Comparison of ENCODE assay signal across 8 cellular contexts in the genomic region with DNA sequence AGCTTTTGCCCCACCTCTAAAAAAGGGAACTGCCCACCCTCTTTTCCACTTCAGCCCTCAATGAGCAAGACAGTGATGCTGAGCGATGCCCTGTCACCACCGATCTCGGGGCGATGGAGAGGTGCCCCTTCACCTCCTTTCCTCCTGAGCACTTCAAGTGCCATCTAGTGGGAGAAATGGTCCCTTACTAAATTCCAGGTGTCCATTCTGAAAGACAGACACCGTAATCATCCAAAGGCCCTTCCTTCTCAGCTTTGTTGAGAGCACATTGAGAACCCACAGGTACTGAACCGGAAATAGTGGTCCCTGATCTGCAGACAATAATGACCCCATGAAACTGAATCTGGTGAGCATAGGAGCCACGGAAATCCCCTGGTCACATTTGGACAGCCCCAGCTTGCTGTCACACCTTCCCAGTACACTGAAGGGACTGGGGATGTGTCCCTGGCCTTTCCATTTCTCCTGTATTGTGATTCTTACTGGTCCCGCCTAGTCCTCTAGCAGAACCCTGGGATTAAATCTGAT. TPM values are rescaled to one million over a fixed set of nuclear protein-coding genes. Genes with fewer than 3 reads are reported as not detected.
DNase-seq lines count a peak whose midpoint lies in the region; ATAC-seq and TF ChIP-seq lines count a peak whose summit lies in the region.

No MANE protein-coding gene starts in this region.

- peaks cover 0 to 6% of the 10 kb centered on the region in 2 donors for H3K4me1 ChIP-seq in right atrium auricular region

- peak overlapping the region; percentile 9 to 15 for H3K4me3 Mint-ChIP-seq in effector memory CD8-positive, alpha-beta T cell
- H3K4me3 Mint-ChIP-seq in neural crest cell: no peak overlapping the region

- no peak for DNase-seq in right atrium auricular region (ENCODE audit: low spot score)
- no peak for DNase-seq in left ventricle myocardium superior
- DNase-seq in H7: peak; percentile 68
- peak; percentile 26 to 64 for DNase-seq in Kasumi-1 (lab: John Stamatoyannopoulos, UW)
- peak; percentile 28 to 35 (median 28) for DNase-seq in effector memory CD8-positive, alpha-beta T cell
- DNase-seq in neural crest cell (ENCODE audit: low read depth, low spot score): no peak
- no peak for DNase-seq in DMS153 treated with DMSO at 0.1 percent for 48 hours (lab: John Stamatoyannopoulos, UW; ENCODE audit: unreplicated experiment)

- TF ChIP-seq CTCF in right atrium auricular region (IDR thresholded peaks at IDR 0.05): peak; percentile 23 to 60
- peak; percentile 83 for TF ChIP-seq CTCF in VCaP (conservative IDR thresholded peaks at IDR 0.05)
- peak; percentile 65 for TF ChIP-seq CTCF in neural crest cell (conservative IDR thresholded peaks at IDR 0.05)

- H3K36me3 Mint-ChIP-seq in effector memory CD8-positive, alpha-beta T cell (ENCODE audit: insufficient read depth): peaks cover 13% of the 10 kb centered on the region
- peaks cover 4% of the 10 kb centered on the region for H3K36me3 Mint-ChIP-seq in neural crest cell (ENCODE audit: low read depth)

- no peak for ATAC-seq in left ventricle myocardium superior
- ATAC-seq in effector memory CD8-positive, alpha-beta T cell (replicated peaks): peak; percentile 31

- peaks cover 29 to 34% of the 10 kb centered on the region in 2 donors for H3K4me1 Mint-ChIP-seq in effector memory CD8-positive, alpha-beta T cell (ENCODE audit: low read depth in 2 of 2)
- H3K4me1 Mint-ChIP-seq in neural crest cell: peaks cover 31% of the 10 kb centered on the region

- no peaks in the 10 kb centered on the region for H3K27me3 Mint-ChIP-seq in effector memory CD8-positive, alpha-beta T cell
- H3K27me3 Mint-ChIP-seq in neural crest cell (ENCODE audit: low read depth): no peaks in the 10 kb centered on the region

- no peaks in the 10 kb centered on the region for H3K9me3 ChIP-seq in right atrium auricular region

- no peak overlapping the region for H3K4me3 ChIP-seq in right atrium auricular region
- no peak overlapping the region for H3K4me3 ChIP-seq in H7 (ENCODE audit: insufficient read depth, low read depth, low read length)

- H3K27ac Mint-ChIP-seq in effector memory CD8-positive, alpha-beta T cell: peak overlapping the region; percentile 6 to 22
- no peak overlapping the region for H3K27ac Mint-ChIP-seq in neural crest cell (ENCODE audit: unreplicated experiment)

- intact Hi-C loops in left ventricle myocardium superior (cut with micrococcal nuclease): loop anchor here (10.0 kb wide), 1 partner anchor 247 kb away; no protein-coding TSS in a partner anchor

- H3K27ac ChIP-seq in right atrium auricular region (no peak overlapping the region), VCaP (no peak overlapping the region)

- H3K9me3 Mint-ChIP-seq in effector memory CD8-positive, alpha-beta T cell: no peaks in the 10 kb centered on the region
- no peaks in the 10 kb centered on the region for H3K9me3 Mint-ChIP-seq in neural crest cell

- H3K27me3 ChIP-seq in right atrium auricular region (no peaks in the 10 kb centered on the region), H7 (ENCODE audit: control insufficient read depth, insufficient read depth, low read length) (no peaks in the 10 kb centered on the region)

- peaks cover 81% of the 10 kb centered on the region for H3K36me3 ChIP-seq in right atrium auricular region
- H3K36me3 ChIP-seq in H7 (replicated peaks; ENCODE audit: control insufficient read depth, insufficient read depth, low read length): peaks cover 38% of the 10 kb centered on the region

RNA-seq across cellular contexts. Expression of a gene that starts 38.5 kb away (rescaled TPM):
- total RNA-seq in right atrium auricular region (10 to 100 TPM; 11.9 to 16.4 TPM), left ventricle myocardium superior (9.1 TPM), neural crest cell (6.2 and 6.5 TPM in 2 replicates)
- 4.6 and 10.5 TPM in 2 replicates for total RNA-seq in H7 (2014; rRNA removed; shearing (Covaris generic))

RNA-seq across cellular contexts. Expression of a gene that starts 54.6 kb away (rescaled TPM):
- 1 to 10 TPM; 1.9 to 2.5 TPM for total RNA-seq in right atrium auricular region
- 0.87 TPM for total RNA-seq in left ventricle myocardium superior
- total RNA-seq in H7 (2014; rRNA removed; shearing (Covaris generic)): 10.8 and 17.1 TPM in 2 replicates
- 33.1 and 33.5 TPM in 2 replicates for total RNA-seq in neural crest cell

Comparison
In these comparisons a context has a peak if more than half of its experiments do, and no peak if none do; other contexts are left out.
1. DNase-seq: peak in H7 (single experiment), Kasumi-1 (2 of 2) and effector memory CD8-positive, alpha-beta T cell (3 of 3); none in right atrium auricular region (single experiment), left ventricle myocardium superior (single experiment), neural crest cell (single experiment) and DMS153 treated with DMSO at 0.1 percent for 48 hours (single experiment).
2. Peak in every context shown above with its lines, with median percentiles within 50 percentile points of each other: CTCF ChIP-seq.